10 cellular contexts compared by ENCODE assay signal in the genomic region with DNA sequence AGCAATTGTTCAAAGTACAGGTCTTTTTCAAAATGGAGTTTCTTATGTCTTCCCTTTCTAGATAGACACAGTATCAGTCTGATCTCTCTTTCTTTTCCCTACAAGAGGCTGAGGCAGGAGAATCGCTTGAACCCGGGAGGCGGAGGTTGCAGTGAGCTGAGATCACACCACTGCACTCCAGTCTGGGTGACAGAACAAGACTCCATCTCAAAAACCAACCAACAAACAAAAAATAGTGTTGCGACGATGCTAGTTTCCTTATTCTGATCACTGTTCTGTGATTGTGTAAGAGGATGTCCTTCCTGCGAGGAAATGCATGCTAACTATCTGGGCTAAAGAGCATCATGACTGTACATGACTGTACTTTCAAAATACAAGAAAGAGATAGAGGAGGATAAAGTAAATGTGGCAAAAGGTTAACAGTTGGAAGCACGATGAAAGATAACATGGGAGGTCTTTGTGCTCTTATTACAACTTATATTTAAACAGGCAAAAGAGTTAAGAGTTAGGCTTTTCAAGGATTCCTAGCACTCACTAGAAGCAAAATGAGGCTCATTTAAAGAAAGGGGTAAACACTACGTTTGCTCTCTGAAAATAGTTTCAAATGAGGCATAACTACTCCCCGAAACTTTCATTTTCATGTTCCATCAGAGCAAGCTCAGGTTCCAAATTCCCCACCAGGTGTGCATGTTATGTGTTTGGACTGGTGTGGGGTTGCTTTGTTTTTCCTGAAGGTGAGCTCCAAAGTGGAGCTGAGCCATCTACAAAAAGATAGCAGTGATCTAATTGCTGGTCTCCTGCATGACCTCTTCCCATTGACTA. TPM values are rescaled to one million over a fixed set of nuclear protein-coding genes. Genes with fewer than 3 reads are reported as not detected.
A peak's percentile ranks its signal among the peaks of the same experiment; 100 is the strongest.
DNase-seq lines count a peak whose midpoint lies in the region; ATAC-seq and TF ChIP-seq lines count a peak whose summit lies in the region.
"Had no signal": no experiment of that assay in that cellular context is flagged by ENCODE, and none has a peak within 500 bp of the region (broad histone marks: within the 10 kb centered on the region; RNA-seq: fewer than 3 reads in every experiment).

No MANE protein-coding gene starts in this region.

- H3K27ac Mint-ChIP-seq in activated naive CD8-positive, alpha-beta T cell treated with anti-CD3 and anti-CD28 coated beads, Interleukin-2, amount 50 U/mL, for 24 hours, result no peak overlapping the region

- no TSS peak for BruUV-seq in PC-3 (replicated peaks; lab: Mats Ljungman, UMichigan)

- H3K9me3 Mint-ChIP-seq in activated naive CD8-positive, alpha-beta T cell treated with anti-CD3 and anti-CD28 coated beads, Interleukin-2, amount 50 U/mL, for 24 hours, result no peaks in the 10 kb centered on the region

- H3K4me1 Mint-ChIP-seq in activated naive CD8-positive, alpha-beta T cell treated with anti-CD3 and anti-CD28 coated beads, Interleukin-2, amount 50 U/mL, for 24 hours, result peaks cover 2% of the 10 kb centered on the region

- no peaks in the 10 kb centered on the region for H3K9me3 ChIP-seq in PC-3 (ENCODE audit: low read length)
- no peaks in the 10 kb centered on the region for H3K9me3 ChIP-seq in mucosa of descending colon
- H3K9me3 ChIP-seq in HAP-1, result no peaks in the 10 kb centered on the region; the same call in 1 of the 2 replicates
- H3K9me3 ChIP-seq in testis, result no peaks in the 10 kb centered on the region
- H3K9me3 ChIP-seq: SJSA1 had no signal

- H3K9me2 ChIP-seq in PC-3 (replicated peaks; ENCODE audit: low read length), result no peaks in the 10 kb centered on the region

- H3K27me3 ChIP-seq in PC-3 (ENCODE audit: low read length) (no peaks in the 10 kb centered on the region), HAP-1 (ENCODE audit: low read depth) (no peaks in the 10 kb centered on the region), testis (no peaks in the 10 kb centered on the region)
- H3K27me3 ChIP-seq: SJSA1 had no signal

- in situ Hi-C loops in HAP-1 (cut with MboI; ENCODE audit: low sequenced_read_pairs), result no loop called here

- no peak overlapping the region for H3K9ac ChIP-seq in PC-3 (ENCODE audit: low read length)

- no peak overlapping the region for H3K4me3 Mint-ChIP-seq in activated naive CD8-positive, alpha-beta T cell treated with anti-CD3 and anti-CD28 coated beads, Interleukin-2, amount 50 U/mL, for 24 hours

- H3K4me1 ChIP-seq in PC-3 (ENCODE audit: insufficient read depth, low read length) (peaks cover 10% of the 10 kb centered on the region), mucosa of descending colon (ENCODE audit: low read depth) (no peaks in the 10 kb centered on the region), HAP-1 (no peaks in the 10 kb centered on the region; the same call in 1 of the 2 replicates), testis (no peaks in the 10 kb centered on the region)
- H3K4me1 ChIP-seq: SJSA1 had no signal

- H3K27me3 Mint-ChIP-seq in activated naive CD8-positive, alpha-beta T cell treated with anti-CD3 and anti-CD28 coated beads, Interleukin-2, amount 50 U/mL, for 24 hours, result peaks cover 13% of the 10 kb centered on the region

- H3K36me3 Mint-ChIP-seq in activated naive CD8-positive, alpha-beta T cell treated with anti-CD3 and anti-CD28 coated beads, Interleukin-2, amount 50 U/mL, for 24 hours (ENCODE audit: low read depth), result no peaks in the 10 kb centered on the region

- no peak for TF ChIP-seq POLR2A in testis (IDR thresholded peaks at IDR 0.05)

- no peak for TF ChIP-seq CTCF in PC-3 (conservative IDR thresholded peaks at IDR 0.05; ENCODE audit: low read depth, low read length)
- TF ChIP-seq CTCF in mucosa of descending colon (IDR thresholded peaks at IDR 0.05), result no peak
- no peak for TF ChIP-seq CTCF in testis (IDR thresholded peaks at IDR 0.05)

- peak; percentile 75 for ATAC-seq in GM19035 (IDR thresholded peaks at IDR 0.05; ENCODE audit: unreplicated experiment)
- ATAC-seq in HG02798 (IDR thresholded peaks at IDR 0.05; ENCODE audit: poor library complexity, unreplicated experiment), result peak; percentile 86
- 0 out of 2 replicates have a peak, but pooled peaks have one; percentile 38 for ATAC-seq in PC-3
- ATAC-seq in mucosa of descending colon, result peak; percentile 73
- no peak for ATAC-seq in left cardiac atrium
- no peak for ATAC-seq in activated naive CD8-positive, alpha-beta T cell treated with anti-CD3 and anti-CD28 coated beads, Interleukin-2, amount 50 U/mL, for 24 hours

- H3K4me3 ChIP-seq in PC-3 (ENCODE audit: low read length), result no peak overlapping the region
- H3K4me3 ChIP-seq in mucosa of descending colon, result no peak overlapping the region
- H3K4me3 ChIP-seq in HAP-1, result no peak overlapping the region
- H3K4me3 ChIP-seq in testis, result no peak overlapping the region
- H3K4me3 ChIP-seq: SJSA1 had no signal

- DNase-seq in PC-3 (peak; percentile 53), mucosa of descending colon (no peak), left cardiac atrium (no peak), HAP-1 (ENCODE audit: low spot score in 2 of 2) (no peak), testis (no peak)
- no peak for DNase-seq in activated naive CD8-positive, alpha-beta T cell treated with anti-CD3 and anti-CD28 coated beads, Interleukin-2, amount 50 U/mL, for 24 hours
- DNase-seq: stimulated activated naive CD4-positive, alpha-beta T cell treated with Interleukin-2 at 50 U/mL for 16 hours had no signal

- no peaks in the 10 kb centered on the region for H4K20me1 ChIP-seq in PC-3 (ENCODE audit: low read length)

- H2AFZ ChIP-seq in PC-3 (ENCODE audit: low read length), result peak overlapping the region; percentile 52; the same call in 1 of the 2 replicates

- intact Hi-C loops in PC-3 (cut with micrococcal nuclease), result no loop called here
- intact Hi-C loops in mucosa of descending colon (cut with DNase I, micrococcal nuclease), result no loop called here
- intact Hi-C loops in left cardiac atrium (cut with DNase I), result no loop called here
- intact Hi-C loops in testis (cut with DNase I; ENCODE audit: low total_unique reads), result no loop called here

- no peaks in the 10 kb centered on the region for H3K79me2 ChIP-seq in PC-3 (ENCODE audit: low read length)

- 0 out of 2 replicates have a peak overlapping the region, but pooled peaks have one; percentile 20 for H3K4me2 ChIP-seq in PC-3 (ENCODE audit: low read length)

- whole genome bisulfite sequencing in testis, 2 donors, result 78 to 88% methylated on average over 9 of the region's 9 CpGs

- H3K27ac ChIP-seq in PC-3 (ENCODE audit: low read length) (no peak overlapping the region), testis (no peak overlapping the region)
- H3K27ac ChIP-seq: SJSA1 had no signal

- POLR2A ChIA-PET in PC-3 (lab: Charles Lee; ENCODE audit: unreplicated experiment), result no interaction called here

- H3F3A ChIP-seq in PC-3 (ENCODE audit: low read length, unreplicated experiment), result no peaks in the 10 kb centered on the region

- CTCF ChIA-PET in PC-3 (lab: Charles Lee), result no interaction called here

- no peaks in the 10 kb centered on the region for H3K36me3 ChIP-seq in PC-3 (ENCODE audit: low read depth, low read length)
- H3K36me3 ChIP-seq in mucosa of descending colon (ENCODE audit: low read depth), result no peaks in the 10 kb centered on the region
- H3K36me3 ChIP-seq in HAP-1 (replicated peaks), result no peaks in the 10 kb centered on the region
- no peaks in the 10 kb centered on the region for H3K36me3 ChIP-seq in testis (ENCODE audit: low read depth, missing control alignments)
- H3K36me3 ChIP-seq: SJSA1 had no signal

RNA-seq across cellular contexts. Expression of gene SOWAHC, which starts 23.8 kb away (rescaled TPM):
- 27.4 and 41.1 TPM in 2 replicates for total RNA-seq in PC-3 (2014; rRNA removed)
- 10 to 100 TPM; 30.2 to 44.0 (median 35.8) TPM for total RNA-seq in mucosa of descending colon
- 1 to 10 TPM; 3.2 to 3.9 TPM for total RNA-seq in left cardiac atrium
- 10 to 100 TPM; 28.0 to 30.1 TPM for total RNA-seq in testis
- 13.3 TPM for polyA plus RNA-seq in testis (ENCODE audit: insufficient read depth, low read depth, low replicate concordance)

RNA-seq across cellular contexts. Expression of gene SEPTIN10, which starts 24.2 kb away (rescaled TPM):
- 22.1 and 36.1 TPM in 2 replicates for total RNA-seq in PC-3 (2014; rRNA removed)
- total RNA-seq in mucosa of descending colon, result 100 to 1,000 TPM in 1 of 3 donors, 10 to 100 TPM in 2; 79.3 to 112 (median 84.1) TPM
- 10 to 100 TPM; 50.6 to 63.4 TPM for total RNA-seq in left cardiac atrium
- 100 to 1,000 TPM; 118 to 151 TPM for total RNA-seq in testis
- polyA plus RNA-seq in testis (ENCODE audit: insufficient read depth, low read depth, low replicate concordance), result 130 TPM

Comparison
In these comparisons a context has a peak if more than half of its experiments do, and no peak if none do; other contexts are left out.
1. ATAC-seq: peak in GM19035 (single experiment), HG02798 (single experiment), PC-3 (single experiment) and mucosa of descending colon (single experiment); none in left cardiac atrium (0 of 2) and activated naive CD8-positive, alpha-beta T cell treated with anti-CD3 and anti-CD28 coated beads, Interleukin-2, amount 50 U/mL, for 24 hours (single experiment).